1 cellular context compared by ENCODE assay signal in the genomic region with DNA sequence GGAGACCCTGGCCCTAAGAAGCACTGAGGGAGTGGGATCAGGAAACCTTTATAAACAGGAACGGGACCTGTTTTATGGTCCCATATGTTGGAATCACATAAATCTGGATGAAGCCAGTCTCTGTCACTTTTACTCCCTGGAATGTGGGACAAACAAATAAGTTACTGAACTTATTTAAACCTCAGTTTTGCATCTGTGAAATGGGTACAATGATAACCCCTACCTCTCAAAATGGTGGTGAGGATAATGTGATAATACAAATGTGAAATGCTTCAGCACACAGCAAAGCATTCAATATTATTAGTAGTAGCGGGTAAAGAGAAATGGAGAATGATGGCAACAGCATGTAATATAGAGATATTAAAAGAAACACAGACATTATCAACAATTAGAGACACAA.
TF ChIP-seq lines count a peak whose summit lies in the region.

No MANE protein-coding gene starts in this region.

TF ChIP-seq in H1, 55 proteins besides CTCF, POLR2A, EP300 and RAD21:
- TF ChIP-seq KDM1A (IDR thresholded peaks at IDR 0.05; ENCODE audit: borderline replicate concordance, low read length), result 0 out of 2 replicates have a peak, but pooled peaks have one; percentile 53
- no peak for TF ChIP-seq BACH1 (IDR thresholded peaks at IDR 0.05; ENCODE audit: low read length)
